19 cellular contexts compared by ENCODE assay signal in the genomic region with DNA sequence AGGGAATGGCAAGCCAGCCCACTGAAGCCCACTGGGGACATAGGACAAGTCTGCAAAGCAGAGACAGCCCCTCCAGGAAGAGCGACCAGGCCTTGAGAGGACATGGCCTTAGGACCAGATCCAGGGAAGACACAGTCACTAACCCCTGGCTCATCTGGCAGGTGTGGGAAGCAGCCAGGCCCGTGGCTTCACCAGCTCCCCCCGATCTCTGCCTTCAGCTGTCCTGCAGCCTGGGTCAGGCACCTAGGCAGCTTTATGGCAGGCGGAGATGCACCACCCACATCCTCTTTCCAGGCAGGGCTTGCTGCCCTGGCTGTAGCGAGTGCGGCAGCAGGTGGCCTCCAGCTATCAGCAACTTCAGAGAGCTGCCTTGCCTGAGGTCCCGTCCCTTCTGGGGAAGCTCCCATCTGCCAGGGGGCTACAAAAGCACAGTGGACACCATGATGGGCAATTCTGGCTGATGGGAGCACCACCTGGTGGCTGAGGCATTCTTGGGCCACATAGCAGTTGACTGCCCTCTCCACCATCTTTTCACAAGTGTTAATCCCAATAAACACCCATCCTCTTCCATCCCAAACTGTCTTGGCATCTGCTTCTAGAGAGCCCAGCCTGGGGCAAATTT.
DNase-seq lines count a peak whose midpoint lies in the region; TF ChIP-seq lines count a peak whose summit lies in the region.
"Had no signal": no experiment of that assay in that cellular context is flagged by ENCODE, and none has a peak within 500 bp of the region (broad histone marks: within the 10 kb centered on the region; RNA-seq: fewer than 3 reads in every experiment).

No MANE protein-coding gene starts in this region.

- no peak overlapping the region for H3K27ac ChIP-seq in RWPE1
- H3K27ac ChIP-seq: psoas muscle, transverse colon had no signal

- DNase-seq in GM13977 (ENCODE audit: low spot score) = no peak
- DNase-seq in NCI-H524 treated with DMSO at 0.1 percent for 48 hours (lab: John Stamatoyannopoulos, UW) = peak; percentile 48
- no peak for DNase-seq in epithelial cell of proximal tubule (ENCODE audit: low read depth)
- DNase-seq in retinal pigment epithelial cell (ENCODE audit: low read depth) = no peak
- no peak for DNase-seq in RWPE1 (ENCODE audit: low spot score)
- no peak for DNase-seq in GM20000 (ENCODE audit: low spot score)
- DNase-seq in SW480 (ENCODE audit: low spot score) = no peak
- DNase-seq: activated CD4-positive, alpha-beta T cell treated with anti-CD3 and anti-CD28 coated beads for 4 hours; aorta; Caco-2; NCI-H1105; NCI-H2081 treated with DMSO at 0.1 percent for 48 hours; NCI-H446 treated with DMSO at 0.1 percent for 48 hours; nephron progenitor cell; psoas muscle; stimulated activated CD4-positive, alpha-beta T cell treated with anti-CD3 and anti-CD28 coated beads, Interleukin-4, amount 100 ng/mL, for 4 hours; stimulated activated naive CD8-positive, alpha-beta T cell treated with anti-CD3 and anti-CD28 coated beads, Interleukin-15, amount 100 ng/mL, for 72 hours; SW 1271; transverse colon had no signal

- CTCF ChIA-PET in RWPE1 (lab: Yijun Ruan, JAX) = no interaction called here

- H3K4me3 ChIP-seq in epithelial cell of proximal tubule (ENCODE audit: low read depth, low read length) (no peak overlapping the region), retinal pigment epithelial cell (ENCODE audit: low read length) (no peak overlapping the region)
- H3K4me3 ChIP-seq: psoas muscle, transverse colon had no signal

- peak; percentile 12 for TF ChIP-seq CTCF in GM13977 (IDR thresholded peaks at IDR 0.05; ENCODE audit: extremely low read depth, insufficient read depth, missing control alignments)
- peak; percentile 22 for TF ChIP-seq CTCF in epithelial cell of proximal tubule (conservative IDR thresholded peaks at IDR 0.05; ENCODE audit: low read depth, low read length)
- TF ChIP-seq CTCF in retinal pigment epithelial cell (conservative IDR thresholded peaks at IDR 0.05; ENCODE audit: low read depth, low read length) = peak; percentile 1
- TF ChIP-seq CTCF in RWPE1 (conservative IDR thresholded peaks at IDR 0.05; ENCODE audit: low read depth) = no peak
- TF ChIP-seq CTCF in GM20000 (IDR thresholded peaks at IDR 0.05; ENCODE audit: extremely low read depth, missing control alignments) = no peak

- POLR2A ChIA-PET in RWPE1 (lab: Yijun Ruan, JAX; ENCODE audit: low non-redundant PET) = no interaction called here

- in situ Hi-C loops in GM13977 (cut with MboI; ENCODE audit: low pct_unique_long_range_greater_than_20kb, low sequenced_read_pairs, unreplicated experiment) = no loop called here

Comparison
In these comparisons a context has a peak if more than half of its experiments do, and no peak if none do; other contexts are left out.
1. CTCF ChIP-seq: peak in GM13977 (single experiment), epithelial cell of proximal tubule (single experiment) and retinal pigment epithelial cell (single experiment); none in RWPE1 (single experiment) and GM20000 (single experiment).